19 cellular contexts compared by ENCODE assay signal in the genomic region with DNA sequence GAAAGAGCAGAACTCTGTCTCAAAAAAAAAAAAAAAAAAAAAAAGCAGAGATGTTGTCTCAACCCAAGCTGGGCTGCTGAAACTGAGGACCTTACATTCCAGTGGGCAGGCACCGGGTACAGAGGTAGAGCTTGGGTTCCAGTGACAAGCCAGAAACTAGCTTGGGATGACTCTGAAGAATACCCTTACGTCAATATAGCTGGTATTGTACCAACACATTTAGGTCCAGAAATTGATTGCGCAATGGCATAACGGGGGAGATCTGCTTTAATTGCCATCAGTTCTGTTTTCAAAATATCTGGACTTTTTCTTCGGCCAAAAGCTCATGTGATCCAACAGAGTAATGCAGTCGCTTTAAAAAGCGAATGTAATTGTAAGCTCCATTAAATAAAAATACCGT.
DNase-seq lines count a peak whose midpoint lies in the region; ATAC-seq, FAIRE-seq and TF ChIP-seq lines count a peak whose summit lies in the region.
"Had no signal": no experiment of that assay in that cellular context is flagged by ENCODE, and none has a peak within 500 bp of the region (broad histone marks: within the 10 kb centered on the region; RNA-seq: fewer than 3 reads in every experiment).

No MANE protein-coding gene starts in this region.

- 2% methylated on average over 8 of the region's 8 CpGs for WGBS in K562 (ENCODE audit: insufficient coverage, low coverage, missing lambda C conversion rate)
- 62 to 77% (median 68%) methylated on average over 8 of the region's 8 CpGs for WGBS in ovary, 3 donors
- WGBS in transverse colon (ENCODE audit: low coverage in 1 of 2), 2 donors = 76 to 92% methylated on average over 7 to 8 of the region's 8 CpGs

- TF ChIP-seq POLR2A in NB4 (IDR thresholded peaks at IDR 0.05; ENCODE audit: extremely low read depth, insufficient read length) (no peak), K562 (conservative IDR thresholded peaks at IDR 0.05) (no peak), ovary (IDR thresholded peaks at IDR 0.05) (no peak), transverse colon (IDR thresholded peaks at IDR 0.05) (no peak)

- peak overlapping the region; percentile 86 for H3K4me3 Mint-ChIP-seq in activated naive CD8-positive, alpha-beta T cell
- no peak overlapping the region for H3K4me3 Mint-ChIP-seq in activated naive CD8-positive, alpha-beta T cell treated with anti-CD3 and anti-CD28 coated beads for 36 hours
- peak overlapping the region; percentile 56 for H3K4me3 Mint-ChIP-seq in stimulated activated effector memory CD8-positive, alpha-beta T cell treated with anti-CD3 and anti-CD28 coated beads, Interleukin-12 subunit alpha, Interleukin-12 subunit beta, amount 100 ng/mL, for 72 hours

- no peaks in the 10 kb centered on the region for H3K9me1 ChIP-seq in K562 (ENCODE audit: control insufficient read depth, insufficient read depth, low read length)

- TF ChIP-seq RAD21 in K562 (CRISPR knock-in tag; conservative IDR thresholded peaks at IDR 0.05 in 1 of 2, IDR thresholded peaks at IDR 0.05 in 1 of 2) = no peak

- no peaks in the 10 kb centered on the region for H3K36me3 Mint-ChIP-seq in activated naive CD8-positive, alpha-beta T cell
- no peaks in the 10 kb centered on the region for H3K36me3 Mint-ChIP-seq in activated naive CD8-positive, alpha-beta T cell treated with anti-CD3 and anti-CD28 coated beads for 36 hours
- H3K36me3 Mint-ChIP-seq in stimulated activated effector memory CD8-positive, alpha-beta T cell treated with anti-CD3 and anti-CD28 coated beads, Interleukin-12 subunit alpha, Interleukin-12 subunit beta, amount 100 ng/mL, for 72 hours = no peaks in the 10 kb centered on the region

- no peak overlapping the region for H3K9ac ChIP-seq in K562 (ENCODE audit: insufficient read depth in 1 of 2, low read depth in 2 of 2, low read length in 2 of 2)

- no peak for ATAC-seq in K562
- no peak for ATAC-seq in stimulated activated effector memory CD8-positive, alpha-beta T cell treated with anti-CD3 and anti-CD28 coated beads, Interleukin-12 subunit alpha, Interleukin-12 subunit beta, amount 100 ng/mL, for 72 hours
- no peak for ATAC-seq in GM19351 (IDR thresholded peaks at IDR 0.05; ENCODE audit: unreplicated experiment)
- ATAC-seq: gastroesophageal sphincter had no signal

- CTCF ChIA-PET in K562 (lab: Yijun Ruan, JAX; ENCODE audit: low intra/inter-chr PET ratio) = no interaction called here

- H3K9me3 ChIP-seq in K562 (replicated peaks; ENCODE audit: control insufficient read depth, insufficient read depth, low read depth, low read length) (no peaks in the 10 kb centered on the region), ovary (no peaks in the 10 kb centered on the region), transverse colon (no peaks in the 10 kb centered on the region)
- H3K9me3 ChIP-seq: gastroesophageal sphincter had no signal

- H3K9me3 Mint-ChIP-seq in activated naive CD8-positive, alpha-beta T cell (ENCODE audit: low read depth) = no peaks in the 10 kb centered on the region
- H3K9me3 Mint-ChIP-seq in activated naive CD8-positive, alpha-beta T cell treated with anti-CD3 and anti-CD28 coated beads for 36 hours = no peaks in the 10 kb centered on the region
- H3K9me3 Mint-ChIP-seq in stimulated activated effector memory CD8-positive, alpha-beta T cell treated with anti-CD3 and anti-CD28 coated beads, Interleukin-12 subunit alpha, Interleukin-12 subunit beta, amount 100 ng/mL, for 72 hours = no peaks in the 10 kb centered on the region

- no peak for FAIRE-seq in K562 (lab: Jason Lieb, UNC)

- H3K79me2 ChIP-seq in K562 (ENCODE audit: control insufficient read depth, insufficient read depth, low read length) = no peaks in the 10 kb centered on the region

- H4K20me1 ChIP-seq in K562 (replicated peaks; ENCODE audit: control insufficient read depth, insufficient read depth, low read length) = no peaks in the 10 kb centered on the region

- H3K27ac ChIP-seq in K562 (ENCODE audit: extremely low read depth, low read depth, low read length) (no peak overlapping the region), ovary (no peak overlapping the region), transverse colon (no peak overlapping the region)
- H3K27ac ChIP-seq: cardiac muscle cell, gastroesophageal sphincter, VCaP had no signal

- no peak overlapping the region for H3K4me2 ChIP-seq in K562 (ENCODE audit: insufficient read depth, low read length)

- H3K27ac Mint-ChIP-seq in activated naive CD8-positive, alpha-beta T cell = peak overlapping the region; percentile 92
- no peak overlapping the region for H3K27ac Mint-ChIP-seq in activated naive CD8-positive, alpha-beta T cell treated with anti-CD3 and anti-CD28 coated beads for 36 hours
- H3K27ac Mint-ChIP-seq in stimulated activated effector memory CD8-positive, alpha-beta T cell treated with anti-CD3 and anti-CD28 coated beads, Interleukin-12 subunit alpha, Interleukin-12 subunit beta, amount 100 ng/mL, for 72 hours = peak overlapping the region; percentile 75

- peaks cover 47% of the 10 kb centered on the region for H3K4me1 Mint-ChIP-seq in activated naive CD8-positive, alpha-beta T cell (ENCODE audit: low read depth)
- peaks cover 22% of the 10 kb centered on the region for H3K4me1 Mint-ChIP-seq in activated naive CD8-positive, alpha-beta T cell treated with anti-CD3 and anti-CD28 coated beads for 36 hours
- peaks cover 16% of the 10 kb centered on the region for H3K4me1 Mint-ChIP-seq in stimulated activated effector memory CD8-positive, alpha-beta T cell treated with anti-CD3 and anti-CD28 coated beads, Interleukin-12 subunit alpha, Interleukin-12 subunit beta, amount 100 ng/mL, for 72 hours

- H3K27me3 Mint-ChIP-seq in activated naive CD8-positive, alpha-beta T cell = no peaks in the 10 kb centered on the region
- H3K27me3 Mint-ChIP-seq in activated naive CD8-positive, alpha-beta T cell treated with anti-CD3 and anti-CD28 coated beads for 36 hours = no peaks in the 10 kb centered on the region

- H3K4me1 ChIP-seq in K562 (replicated peaks in 1 of 2; ENCODE audit: control insufficient read depth in 2 of 2, insufficient read depth in 2 of 2, low read length in 2 of 2) = no peaks in the 10 kb centered on the region
- no peaks in the 10 kb centered on the region for H3K4me1 ChIP-seq in ovary (ENCODE audit: insufficient read depth)
- H3K4me1 ChIP-seq in transverse colon = peaks cover 0 to 4% (median 0%) of the 10 kb centered on the region in 4 donors

- H3K36me3 ChIP-seq in K562 (ENCODE audit: control insufficient read depth, insufficient read depth, low read length) (no peaks in the 10 kb centered on the region), ovary (no peaks in the 10 kb centered on the region), transverse colon (no peaks in the 10 kb centered on the region)
- H3K36me3 ChIP-seq: cardiac muscle cell, gastroesophageal sphincter had no signal

- H2AFZ ChIP-seq in K562 (ENCODE audit: low read depth, low read length) = no peak overlapping the region

- TF ChIP-seq CTCF in NB4 (IDR thresholded peaks at IDR 0.05; ENCODE audit: low read depth, low read length) (no peak), K562 (IDR thresholded peaks at IDR 0.05 in 2 of 3, conservative IDR thresholded peaks at IDR 0.05 in 1 of 3; ENCODE audit: insufficient read depth in 2 of 3, low read depth in 1 of 3, low read length in 3 of 3) (no peak), ovary (IDR thresholded peaks at IDR 0.05) (no peak), transverse colon (IDR thresholded peaks at IDR 0.05) (no peak)

- no peak for DNase-seq in activated naive CD8-positive, alpha-beta T cell treated with anti-CD3 and anti-CD28 coated beads for 36 hours
- DNase-seq in NB4 (ENCODE audit: low read depth) (peak; percentile 36), K562 (ENCODE audit: extremely low read depth in 1 of 4, low spot score in 3 of 4) (no peak), ovary (no peak), transverse colon (no peak)
- DNase-seq in stimulated activated effector memory CD8-positive, alpha-beta T cell treated with anti-CD3 and anti-CD28 coated beads, Interleukin-12 subunit alpha, Interleukin-12 subunit beta, amount 100 ng/mL, for 72 hours (ENCODE audit: low spot score in 2 of 2) = no peak
- DNase-seq: AML-193, dermis blood vessel endothelial cell, DMS 273 treated with DMSO at 0.1 percent for 48 hours, Karpas-422, mesendoderm, NCI-H1092 treated with DMSO at 0.1 percent for 48 hours, NCI-H2081 treated with DMSO at 0.1 percent for 48 hours, NCI-H510A had no signal

- intact Hi-C loops in K562 (cut with micrococcal nuclease) (no loop called here), ovary (cut with DNase I) (no loop called here), transverse colon (cut with DNase I; ENCODE audit: low total_unique reads) (no loop called here)

- POLR2A ChIA-PET in K562 (lab: Yijun Ruan, JAX) = interaction anchor here (1.0 to 1.1 kb wide), 2 partner anchors 11 to 13 kb away, joined by 3 to 7 read pairs; no protein-coding TSS in a partner anchor

- in situ Hi-C loops in K562 (cut with MboI) (no loop called here), transverse colon (cut with MboI; ENCODE audit: low pct_ligation_motif_present in 1 of 4, low pct_unique_long_range_greater_than_20kb in 1 of 4, low sequenced_read_pairs in 3 of 4) (no loop called here)

- H3K4me3 ChIP-seq in NB4 (ENCODE audit: low read depth, low read length) (no peak overlapping the region), K562 (no peak overlapping the region), ovary (no peak overlapping the region), transverse colon (no peak overlapping the region)
- H3K4me3 ChIP-seq: cardiac muscle cell, gastroesophageal sphincter had no signal

- H3K27me3 ChIP-seq in K562 (ENCODE audit: control insufficient read depth in 2 of 2, insufficient read depth in 2 of 2, low read length in 2 of 2) = peaks cover 3 to 12% of the 10 kb centered on the region in 2 experiments; a peak in 2 of 5 replicates
- H3K27me3 ChIP-seq in ovary = no peaks in the 10 kb centered on the region
- no peaks in the 10 kb centered on the region for H3K27me3 ChIP-seq in transverse colon
- H3K27me3 ChIP-seq: cardiac muscle cell had no signal

- BruUV-seq in K562 (replicated peaks; lab: Mats Ljungman, UMichigan) = no TSS peak

- no peak for TF ChIP-seq EP300 in K562 (IDR thresholded peaks at IDR 0.05; ENCODE audit: low read length)
- no peak for TF ChIP-seq EP300 in ovary (IDR thresholded peaks at IDR 0.05)
- TF ChIP-seq EP300 in transverse colon (IDR thresholded peaks at IDR 0.05; ENCODE audit: low read depth) = no peak

TF ChIP-seq in K562, 482 proteins besides CTCF, POLR2A, EP300 and RAD21:
- TF ChIP-seq SAP30 (IDR thresholded peaks at IDR 0.05; ENCODE audit: borderline replicate concordance, insufficient read depth, low read depth, low read length, poor library complexity, severe bottlenecking) (no peak), STAT5B (CRISPR knock-in tag; IDR thresholded peaks at IDR 0.05) (no peak), CEBPB (tag; IDR thresholded peaks at IDR 0.05) (peak; percentile 91), CEBPG (CRISPR knock-in tag; IDR thresholded peaks at IDR 0.05) (peak; percentile 16; the same call in 1 of the 2 replicates), CEBPG (tag; conservative IDR thresholded peaks at IDR 0.05 in 1 of 2, IDR thresholded peaks at IDR 0.05 in 1 of 2) (peak; percentile 28 to 90; a peak in 3 of 4 replicates)
